In the genomic region with DNA sequence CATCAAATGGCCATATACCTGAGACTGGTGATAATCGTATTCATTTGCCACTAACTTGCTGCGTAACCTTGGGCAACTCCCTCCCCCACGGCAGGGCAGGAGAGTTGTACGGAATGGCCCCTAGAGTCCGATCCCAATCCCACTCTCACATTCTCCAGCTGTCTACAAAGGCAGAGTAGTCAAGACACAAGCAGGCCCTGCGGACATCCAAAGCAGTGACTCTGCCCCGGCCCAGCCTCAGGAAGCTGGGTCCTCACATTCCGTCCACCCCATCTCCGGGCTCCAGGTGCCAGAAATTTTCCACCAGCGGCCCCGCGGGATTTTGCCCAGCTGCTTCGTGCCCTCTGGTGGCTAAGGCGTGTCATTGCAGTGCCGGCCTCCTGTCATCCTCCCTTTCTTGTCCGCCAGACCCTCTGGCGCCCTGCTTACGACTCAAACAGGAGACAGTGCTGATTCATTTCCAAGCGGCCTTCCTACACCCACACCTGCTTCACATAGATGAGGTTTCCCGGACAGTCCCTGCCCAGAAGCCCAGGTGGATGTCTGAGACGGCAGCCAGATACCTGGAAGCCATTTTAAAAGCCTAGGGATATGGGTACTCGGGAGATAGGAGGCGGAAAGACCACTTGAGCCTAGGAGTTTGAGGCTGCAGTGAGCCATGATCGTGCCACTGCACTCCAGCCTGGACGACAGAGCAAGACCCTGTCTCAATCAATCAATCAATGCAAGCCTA, we compare ENCODE assay signal across 8 cellular contexts. TPM values are rescaled to one million over a fixed set of nuclear protein-coding genes. Genes with fewer than 3 reads are reported as not detected.
DNase-seq lines count a peak whose midpoint lies in the region; ATAC-seq and TF ChIP-seq lines count a peak whose summit lies in the region.

No MANE protein-coding gene starts in this region.

- peaks cover 1 to 19% of the 10 kb centered on the region in 2 donors for H3K27me3 Mint-ChIP-seq in CD8-positive, alpha-beta memory T cell

- intact Hi-C loops in IMR-90 (cut with micrococcal nuclease), result loop anchor here (1.0 kb wide), 3 partner anchors 35 to 216 kb away; no protein-coding TSS in a partner anchor

- POLR2A ChIA-PET in CD8-positive, alpha-beta memory T cell (lab: Charles Lee), result interaction anchor here (0.6 to 1.7 kb wide), 4 partner anchors 33 to 226 kb away, joined by 3 to 7 read pairs (median 6); a partner anchor contains a TSS
- POLR2A ChIA-PET in IMR-90 (lab: Charles Lee; ENCODE audit: unreplicated experiment), result interaction anchor here (0.5 to 3.7 kb wide), 6 partner anchors 34 to 86 kb away, joined by 3 to 28 read pairs (median 4); a partner anchor contains a TSS

- H3K4ac ChIP-seq in IMR-90 (ENCODE audit: low read depth, low read length), result peak overlapping the region; percentile 100

- H3K36me3 Mint-ChIP-seq in CD8-positive, alpha-beta memory T cell, result no peaks in the 10 kb centered on the region

- H3K9ac ChIP-seq in IMR-90 (ENCODE audit: low read depth, low read length) (peak overlapping the region; percentile 20), OCI-LY1 (ENCODE audit: low read length) (no peak overlapping the region; the same call in 1 of the 2 replicates)

- peaks cover 24% of the 10 kb centered on the region for H3K4me1 ChIP-seq in CD8-positive, alpha-beta memory T cell (ENCODE audit: insufficient read depth, low read length)
- H3K4me1 ChIP-seq in IMR-90 (ENCODE audit: control insufficient read depth, insufficient read depth, low read length) (peaks cover 35% of the 10 kb centered on the region), OCI-LY1 (ENCODE audit: insufficient read depth, low read length, severe bottlenecking) (no peaks in the 10 kb centered on the region)

- H3K27ac ChIP-seq in CD8-positive, alpha-beta memory T cell (ENCODE audit: low read depth, low read length), result no peak overlapping the region
- H3K27ac ChIP-seq in IMR-90 (ENCODE audit: insufficient read depth, low read length) (peak overlapping the region; percentile 94), OCI-LY1 (ENCODE audit: low read depth, low read length, poor library complexity, severe bottlenecking) (no peak overlapping the region), epithelial cell of prostate (peak overlapping the region; percentile 100)

- peak overlapping the region in 6 of 7 donors; percentile 65 to 78 (median 71) for H3K4me3 Mint-ChIP-seq in CD8-positive, alpha-beta memory T cell

- H3K9me1 ChIP-seq in IMR-90 (ENCODE audit: insufficient read depth, low read length), result peaks cover 33% of the 10 kb centered on the region

- H3K27me3 ChIP-seq in CD8-positive, alpha-beta memory T cell (ENCODE audit: insufficient read depth, low read length, poor library complexity, severe bottlenecking), result no peaks in the 10 kb centered on the region
- H3K27me3 ChIP-seq in IMR-90 (ENCODE audit: control insufficient read depth, insufficient read depth, low read length), result no peaks in the 10 kb centered on the region
- H3K27me3 ChIP-seq in OCI-LY1 (ENCODE audit: insufficient read depth, low read length), result no peaks in the 10 kb centered on the region

- no peaks in the 10 kb centered on the region for H3K36me3 ChIP-seq in CD8-positive, alpha-beta memory T cell (ENCODE audit: insufficient read depth, low read length)
- H3K36me3 ChIP-seq in IMR-90 (ENCODE audit: control insufficient read depth, insufficient read depth, low read length), result no peaks in the 10 kb centered on the region
- H3K36me3 ChIP-seq in OCI-LY1 (ENCODE audit: insufficient read depth, low read length), result no peaks in the 10 kb centered on the region

- H2AK5ac ChIP-seq in IMR-90 (ENCODE audit: low read depth, low read length), result peak overlapping the region; percentile 100

- peak overlapping the region; percentile 98 for H2BK5ac ChIP-seq in IMR-90 (ENCODE audit: low read depth, low read length, poor library complexity, severe bottlenecking)

- peak overlapping the region; percentile 74 for H3K23ac ChIP-seq in IMR-90 (ENCODE audit: low read depth, low read length)

- H2AFZ ChIP-seq in IMR-90 (replicated peaks; ENCODE audit: low read length, poor library complexity) (peak overlapping the region; percentile 96), OCI-LY1 (ENCODE audit: low read length) (no peak overlapping the region)

- peaks cover 27 to 37% (median 35%) of the 10 kb centered on the region in 3 donors for H3K4me1 Mint-ChIP-seq in CD8-positive, alpha-beta memory T cell

- H3K79me1 ChIP-seq in IMR-90 (ENCODE audit: low read depth in 1 of 2, low read length in 2 of 2), result peaks cover 4 to 45% of the 10 kb centered on the region in 2 experiments; a peak in 3 of 4 replicates

- no TSS peak for BruUV-seq in IMR-90 (replicated peaks; lab: Mats Ljungman, UMichigan)

- TF ChIP-seq CTCF in IMR-90 (conservative IDR thresholded peaks at IDR 0.05; ENCODE audit: low read depth, low read length) (peak; percentile 98), OCI-LY1 (IDR thresholded peaks at IDR 0.05; ENCODE audit: low read length) (peak; percentile 98)

- DNase-seq in CD8-positive, alpha-beta memory T cell, result peak; percentile 71 to 85 (median 73)
- DNase-seq in IMR-90, result peak; percentile 84
- peak; percentile 75 for DNase-seq in activated T-cell treated with anti-CD3 and anti-CD28 coated beads for 4 hours
- DNase-seq in epithelial cell of prostate (ENCODE audit: low read depth, low spot score), result peak; percentile 91
- DNase-seq in mucosa of gallbladder (ENCODE audit: low spot score), result peak; percentile 89
- peak; percentile 62 to 65 for DNase-seq in stimulated activated CD8-positive, alpha-beta memory T cell treated with anti-CD3 and anti-CD28 coated beads, Interleukin-4, amount 100 ng/mL, for 1 hour (ENCODE audit: low read depth in 2 of 2, low spot score in 1 of 2)

- 5% methylated on average over 11 of the region's 25 CpGs; no CpG with 5 or more reads in 1 of the 2 experiments for WGBS in IMR-90 (ENCODE audit: extremely low coverage in 2 of 2, insufficient read length in 1 of 2), 2 experiments

- H3K14ac ChIP-seq in IMR-90 (replicated peaks; ENCODE audit: low read depth, low read length), result peak overlapping the region; percentile 98

- peak overlapping the region; percentile 100 for H4K91ac ChIP-seq in IMR-90 (ENCODE audit: insufficient read depth, low read depth, low read length)

- TF ChIP-seq POLR2A in IMR-90 (IDR thresholded peaks at IDR 0.05; ENCODE audit: low read depth, low read length), result peak; percentile 68

- in situ Hi-C loops in IMR-90 (cut with MboI; ENCODE audit: low sequenced_read_pairs), result loop anchor here (5.0 to 10.0 kb wide), 2 partner anchors 36 to 54 kb away; no protein-coding TSS in a partner anchor

- no peaks in the 10 kb centered on the region for H3K9me3 Mint-ChIP-seq in CD8-positive, alpha-beta memory T cell

- ATAC-seq in IMR-90 (ENCODE audit: low read depth) (peak; percentile 44), HG03342 (IDR thresholded peaks at IDR 0.05; ENCODE audit: unreplicated experiment) (no peak)

- H2BK15ac ChIP-seq in IMR-90 (ENCODE audit: low read depth, low read length), result peak overlapping the region; percentile 99; the same call in 2 of the 3 replicates

- peak overlapping the region; percentile 62 for H3K56ac ChIP-seq in IMR-90 (ENCODE audit: extremely low read depth, insufficient read depth, low read length)

- H3F3A ChIP-seq in OCI-LY1 (ENCODE audit: insufficient read depth, low read length), result no peaks in the 10 kb centered on the region

- H3K4me2 ChIP-seq in IMR-90 (ENCODE audit: low read depth, low read length) (peak overlapping the region; percentile 60), OCI-LY1 (ENCODE audit: low read length) (peak overlapping the region; percentile 39; the same call in 1 of the 2 replicates)

- peak overlapping the region; percentile 100 for H2BK120ac ChIP-seq in IMR-90 (ENCODE audit: low read depth, low read length)

- dilution Hi-C loops in IMR-90 (cut with HindIII; ENCODE audit: low sequenced_read_pairs, unreplicated experiment), result no loop called here

- peak overlapping the region; percentile 33 for H3K4me3 ChIP-seq in CD8-positive, alpha-beta memory T cell (ENCODE audit: low read length)
- H3K4me3 ChIP-seq in IMR-90 (ENCODE audit: insufficient read depth, low read depth, low read length) (no peak overlapping the region), OCI-LY1 (ENCODE audit: low read depth, low read length, poor library complexity, severe bottlenecking) (no peak overlapping the region)

- peak overlapping the region; percentile 92 for H2AK9ac ChIP-seq in IMR-90 (replicated peaks; ENCODE audit: low read depth, low read length, poor library complexity)

- peak overlapping the region; percentile 90 for H3K18ac ChIP-seq in IMR-90 (ENCODE audit: low read depth, low read length)

- CTCF ChIA-PET in CD8-positive, alpha-beta memory T cell (lab: Charles Lee), result interaction anchor here (0.9 to 6.5 kb wide), 16 partner anchors 9 to 72 kb away, joined by 3 to 125 read pairs (median 4); a partner anchor contains a TSS
- CTCF ChIA-PET in IMR-90 (lab: Yijun Ruan, JAX), result interaction anchor here (0.6 to 1.7 kb wide), 12 partner anchors 10 to 81 kb away, joined by 3 to 19 read pairs (median 6); a partner anchor contains a TSS

- peak overlapping the region; percentile 96 to 97 for H4K8ac ChIP-seq in IMR-90 (ENCODE audit: low read depth in 2 of 2, low read length in 2 of 2)

- TF ChIP-seq RAD21 in IMR-90 (IDR thresholded peaks at IDR 0.05; ENCODE audit: low read length), result peak; percentile 99

- H3K27ac Mint-ChIP-seq in CD8-positive, alpha-beta memory T cell, result peak overlapping the region in 7 of 8 donors; percentile 6 to 86 (median 47)

- no peaks in the 10 kb centered on the region for H3K9me2 ChIP-seq in OCI-LY1 (ENCODE audit: low read depth, low read length)

- no peaks in the 10 kb centered on the region for H4K20me1 ChIP-seq in IMR-90 (ENCODE audit: insufficient read depth, low read length)
- no peaks in the 10 kb centered on the region for H4K20me1 ChIP-seq in OCI-LY1 (ENCODE audit: insufficient read depth, low read length)

- H2BK20ac ChIP-seq in IMR-90 (ENCODE audit: low read depth, low read length), result peak overlapping the region; percentile 100

- peak overlapping the region; percentile 74 for H4K5ac ChIP-seq in IMR-90 (ENCODE audit: low read depth, low read length)

- H3K79me2 ChIP-seq in OCI-LY1 (ENCODE audit: insufficient read depth, low read length), result no peaks in the 10 kb centered on the region

- H3K9me3 ChIP-seq in CD8-positive, alpha-beta memory T cell (ENCODE audit: low read length), result no peaks in the 10 kb centered on the region
- H3K9me3 ChIP-seq in IMR-90 (ENCODE audit: control insufficient read depth, insufficient read depth, low read length), result no peaks in the 10 kb centered on the region
- H3K9me3 ChIP-seq in OCI-LY1 (ENCODE audit: low read length), result no peaks in the 10 kb centered on the region

RNA-seq across cellular contexts. Expression of a gene that starts 2.9 kb away (rescaled TPM):
- 1 to 10 TPM in 1 of 2 experiments, under 1 TPM in 1; 0.81 to 1.1 TPM for total RNA-seq in CD8-positive, alpha-beta memory T cell
- polyA plus RNA-seq in CD8-positive, alpha-beta memory T cell, result 0.72 TPM
- total RNA-seq in IMR-90 (2012; rRNA removed), result 3.6 and 4.4 TPM in 2 replicates
- 7.9 and 9.5 TPM in 2 replicates for polyA plus RNA-seq in IMR-90 (2012; rRNA removed)
- 6.2 and 11.3 TPM in 2 replicates for polyA plus RNA-seq in IMR-90 (2012; cell fraction: cytosol; rRNA removed)
- polyA plus RNA-seq in IMR-90 (2012; cell fraction: nucleus; rRNA removed; ENCODE audit: low replicate concordance), result 5.1 TPM in 2 replicates
- total RNA-seq in mucosa of gallbladder, result 1.4 TPM

RNA-seq across cellular contexts. Expression of a gene that starts 19.5 kb away (rescaled TPM):
- not detected for total RNA-seq in CD8-positive, alpha-beta memory T cell
- not detected for polyA plus RNA-seq in CD8-positive, alpha-beta memory T cell
- total RNA-seq in IMR-90 (2012; rRNA removed) (1.4 and 2.9 TPM in 2 replicates), mucosa of gallbladder (not detected)
- polyA plus RNA-seq in IMR-90 (2012; rRNA removed), result 4.5 and 6.2 TPM in 2 replicates
- polyA plus RNA-seq in IMR-90 (2012; cell fraction: cytosol; rRNA removed), result 5.1 and 8.9 TPM in 2 replicates
- polyA plus RNA-seq in IMR-90 (2012; cell fraction: nucleus; rRNA removed; ENCODE audit: low replicate concordance), result 3.3 and 5.1 TPM in 2 replicates

RNA-seq across cellular contexts. Expression of a gene that starts 22.9 kb away (rescaled TPM):
- total RNA-seq in CD8-positive, alpha-beta memory T cell, result 100 to 1,000 TPM; 125 to 132 TPM
- 2,575 TPM for polyA plus RNA-seq in CD8-positive, alpha-beta memory T cell
- total RNA-seq in IMR-90 (2012; rRNA removed) (5.6 and 7.5 TPM in 2 replicates), mucosa of gallbladder (66.8 TPM)
- 15.0 and 16.6 TPM in 2 replicates for polyA plus RNA-seq in IMR-90 (2012; rRNA removed)
- 17.1 and 25.7 TPM in 2 replicates for polyA plus RNA-seq in IMR-90 (2012; cell fraction: cytosol; rRNA removed)
- 3.3 and 5.2 TPM in 2 replicates for polyA plus RNA-seq in IMR-90 (2012; cell fraction: nucleus; rRNA removed; ENCODE audit: low replicate concordance)

RNA-seq across cellular contexts. Expression of a gene that starts 27.8 kb away (rescaled TPM):
- 1 to 10 TPM in 1 of 2 experiments, under 1 TPM in 1; 0.61 to 1.5 TPM for total RNA-seq in CD8-positive, alpha-beta memory T cell
- 1.6 TPM for polyA plus RNA-seq in CD8-positive, alpha-beta memory T cell
- total RNA-seq in IMR-90 (2012; rRNA removed) (0.56 TPM in 1 of 2 replicates, not detected in the other), mucosa of gallbladder (not detected)
- polyA plus RNA-seq in IMR-90 (2012; rRNA removed), result 0.27 and 0.55 TPM in 2 replicates
- polyA plus RNA-seq in IMR-90 (2012; cell fraction: cytosol; rRNA removed), result 1.1 TPM in 1 of 2 replicates, not detected in the other
- polyA plus RNA-seq in IMR-90 (2012; cell fraction: nucleus; rRNA removed; ENCODE audit: low replicate concordance), result not detected in 2 replicates

RNA-seq across cellular contexts. Expression of a gene that starts 32.7 kb away (rescaled TPM):
- total RNA-seq in CD8-positive, alpha-beta memory T cell, result 100 to 1,000 TPM; 244 to 254 TPM
- polyA plus RNA-seq in CD8-positive, alpha-beta memory T cell, result 892 TPM
- total RNA-seq in IMR-90 (2012; rRNA removed), result 373 and 555 TPM in 2 replicates
- polyA plus RNA-seq in IMR-90 (2012; rRNA removed), result 1,755 and 2,394 TPM in 2 replicates
- 755 and 1,450 TPM in 2 replicates for polyA plus RNA-seq in IMR-90 (2012; cell fraction: cytosol; rRNA removed)
- polyA plus RNA-seq in IMR-90 (2012; cell fraction: nucleus; rRNA removed; ENCODE audit: low replicate concordance), result 227 and 313 TPM in 2 replicates
- 824 TPM for total RNA-seq in mucosa of gallbladder

Comparison
In these comparisons a context has a peak if more than half of its experiments do, and no peak if none do; other contexts are left out.
1. H3K27ac ChIP-seq: peak in IMR-90 (single experiment) and epithelial cell of prostate (single experiment); none in CD8-positive, alpha-beta memory T cell (single experiment) and OCI-LY1 (single experiment).
2. Peak in every context shown above with its lines, with median percentiles within 50 percentile points of each other: DNase-seq.